Comparison of ENCODE assay signal across 2 cellular contexts in genomic region chr3:32349184-32349583, GRCh38.
TF ChIP-seq lines count a peak whose summit lies in the region.

No MANE protein-coding gene starts in this region.

TF ChIP-seq in GM12878, 131 proteins besides CTCF, POLR2A, EP300 and RAD21:
- TF ChIP-seq ZBTB4 (CRISPR knock-in tag; IDR thresholded peaks at IDR 0.05) = no peak
- TF ChIP-seq HCFC1 (IDR thresholded peaks at IDR 0.05; ENCODE audit: low read length) = no peak
- TF ChIP-seq POU2F2 (IDR thresholded peaks at IDR 0.05; ENCODE audit: borderline replicate concordance, low read depth, low read length) = no peak
- no peak for TF ChIP-seq POLR2AphosphoS5 (IDR thresholded peaks at IDR 0.05; ENCODE audit: low read length)
- TF ChIP-seq MEF2B (IDR thresholded peaks at IDR 0.05; ENCODE audit: partially characterized antibody, poor library complexity, severe bottlenecking) = no peak
- no peak for TF ChIP-seq CREM (IDR thresholded peaks at IDR 0.05; ENCODE audit: low read depth)
- TF ChIP-seq HDGF (IDR thresholded peaks at IDR 0.05) = no peak
- no peak for TF ChIP-seq CHD1 (IDR thresholded peaks at IDR 0.05; ENCODE audit: low read depth, low read length)
- TF ChIP-seq CBX3 (IDR thresholded peaks at IDR 0.05; ENCODE audit: borderline replicate concordance, low read depth) = no peak
- TF ChIP-seq REST (IDR thresholded peaks at IDR 0.05; ENCODE audit: low read depth, low read length) = no peak
- TF ChIP-seq ATF7 (IDR thresholded peaks at IDR 0.05; ENCODE audit: low read depth) = no peak

TF ChIP-seq in liver, 16 proteins besides CTCF, POLR2A, EP300 and RAD21:
- TF ChIP-seq FOXA2 (IDR thresholded peaks at IDR 0.05) (peak; percentile 36), REST (IDR thresholded peaks at IDR 0.05) (no peak), NR2F2 (IDR thresholded peaks at IDR 0.05) (no peak), YY1 (IDR thresholded peaks at IDR 0.05) (no peak), TAF1 (conservative IDR thresholded peaks at IDR 0.05) (no peak), RXRA (IDR thresholded peaks at IDR 0.05) (peak; percentile 33 to 34), ATF3 (IDR thresholded peaks at IDR 0.05) (no peak), SP1 (IDR thresholded peaks at IDR 0.05) (no peak), HNF4G (IDR thresholded peaks at IDR 0.05) (no peak), HNF4A (conservative IDR thresholded peaks at IDR 0.05) (peak; percentile 45 to 53), JUND (IDR thresholded peaks at IDR 0.05) (peak in 1 of 2 donors; percentile 11), MAX (IDR thresholded peaks at IDR 0.05) (peak; percentile 22)
